ENCODE assay signal across 8 cellular contexts in the genomic region with DNA sequence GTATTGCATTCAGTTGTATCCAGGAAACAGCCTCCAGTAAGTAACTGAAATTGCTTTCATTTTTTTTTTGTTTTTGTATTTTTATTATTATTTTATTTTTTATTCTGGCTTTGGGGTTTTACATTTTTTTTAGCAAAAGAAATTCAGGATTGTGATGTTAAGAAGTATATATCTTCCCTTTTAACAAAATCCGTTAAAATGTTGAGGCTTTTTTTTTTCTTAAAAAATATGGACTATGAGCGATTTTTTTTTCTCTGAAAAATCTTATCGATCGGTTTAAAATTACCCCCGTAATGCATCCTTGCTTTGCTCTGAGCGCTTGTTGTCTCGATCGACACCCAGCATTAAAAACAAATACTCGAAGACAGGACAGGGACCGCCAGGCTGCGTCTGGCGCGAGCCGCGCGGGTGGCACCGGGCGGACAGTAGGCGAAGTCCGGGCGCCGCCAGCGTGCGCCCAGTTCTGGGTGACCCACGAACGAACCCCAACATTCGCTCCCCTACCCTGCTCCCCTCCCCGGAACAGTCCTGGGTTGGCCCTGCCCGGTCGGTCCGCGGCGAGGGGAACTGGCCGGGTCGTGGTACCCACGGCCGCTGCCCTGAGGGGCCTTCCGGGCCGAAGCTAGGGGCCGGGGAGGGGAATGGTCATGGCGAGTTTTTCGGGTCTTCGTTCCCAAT. TPM values are rescaled to one million over a fixed set of nuclear protein-coding genes. Genes with fewer than 3 reads are reported as not detected.
DNase-seq lines count a peak whose midpoint lies in the region; ATAC-seq and TF ChIP-seq lines count a peak whose summit lies in the region.

No MANE protein-coding gene starts in this region.

- H3K4me1 ChIP-seq in heart left ventricle (peaks cover 6 to 73% (median 33%) of the 10 kb centered on the region in 12 donors), urinary bladder (ENCODE audit: insufficient read depth) (no peaks in the 10 kb centered on the region)

- intact Hi-C loops in heart left ventricle (cut with DNase I) (loop anchor here in 8 of 10 donors (2.0 to 10.0 kb wide), 11 partner anchors 85 to 141 kb away; a partner anchor contains a TSS), left ventricle myocardium superior (cut with micrococcal nuclease) (no loop called here)

- H3K36me3 ChIP-seq in heart left ventricle (no peaks in the 10 kb centered on the region), urinary bladder (ENCODE audit: insufficient read depth) (no peaks in the 10 kb centered on the region)

- H3K4me3 ChIP-seq in heart left ventricle (peak overlapping the region; percentile 57 to 95 (median 80)), astrocyte of the spinal cord (ENCODE audit: low read depth, low read length) (peak overlapping the region; percentile 71), urinary bladder (ENCODE audit: low read depth, low read length) (peak overlapping the region; percentile 88)

- H3K27ac ChIP-seq in heart left ventricle: peak overlapping the region; percentile 91 to 98 (median 97)
- peak overlapping the region; percentile 91 for H3K27ac ChIP-seq in urinary bladder (ENCODE audit: low read depth)

- ATAC-seq in heart left ventricle: no peak
- no peak for ATAC-seq in left ventricle myocardium superior

- no peak for DNase-seq in heart left ventricle
- no peak for DNase-seq in left ventricle myocardium superior
- DNase-seq in astrocyte of the spinal cord (ENCODE audit: low read depth, low spot score): no peak
- DNase-seq in medulla oblongata (ENCODE audit: extremely low spot score): peak; percentile 13
- no peak for DNase-seq in KBM-7
- DNase-seq in ACHN: no peak
- no peak for DNase-seq in DMS114 treated with DMSO at 0.1 percent for 48 hours (lab: John Stamatoyannopoulos, UW; ENCODE audit: unreplicated experiment)

- in situ Hi-C loops in astrocyte of the spinal cord (cut with HindIII; ENCODE audit: low sequenced_read_pairs) (no loop called here), KBM-7 (cut with MboI; ENCODE audit: low pct_unique_long_range_greater_than_20kb, low sequenced_read_pairs) (no loop called here), ACHN (cut with HindIII; ENCODE audit: low pct_ligation_motif_present, low pct_unique_long_range_greater_than_20kb, low sequenced_read_pairs) (no loop called here)

- no peaks in the 10 kb centered on the region for H3K9me3 ChIP-seq in heart left ventricle

- no peak for TF ChIP-seq POLR2A in heart left ventricle (IDR thresholded peaks at IDR 0.05)

- WGBS in heart left ventricle, 4 donors: 0 to 1% (median 0%) methylated on average over 30 to 43 of the region's 43 CpGs
- under 1% methylated on average over 43 of the region's 43 CpGs for WGBS in urinary bladder

- H3K27me3 ChIP-seq in heart left ventricle: peaks cover 0 to 14% (median 0%) of the 10 kb centered on the region in 9 donors

- TF ChIP-seq CTCF in heart left ventricle (IDR thresholded peaks at IDR 0.05) (no peak), astrocyte of the spinal cord (IDR thresholded peaks at IDR 0.05; ENCODE audit: low read depth, low read length) (no peak)

RNA-seq across cellular contexts. Expression of a gene that starts 0.5 kb away (rescaled TPM):
- 10 to 100 TPM in 3 of 9 donors, 1 to 10 TPM in 6; 6.0 to 19.6 (median 9.3) TPM for total RNA-seq in heart left ventricle
- 1 to 10 TPM; 7.6 to 8.5 TPM for polyA plus RNA-seq in heart left ventricle
- total RNA-seq in left ventricle myocardium superior: 8.6 TPM
- 10.1 TPM for total RNA-seq in urinary bladder
- 15.9 TPM for polyA plus RNA-seq in urinary bladder
